In genomic region chr17:48830840-48831548, GRCh38 we compare ENCODE assay signal across 8 cellular contexts. TPM values are rescaled to one million over a fixed set of nuclear protein-coding genes. Genes with fewer than 3 reads are reported as not detected.
A peak's percentile ranks its signal among the peaks of the same experiment; 100 is the strongest.
DNase-seq lines count a peak whose midpoint lies in the region; ATAC-seq and TF ChIP-seq lines count a peak whose summit lies in the region.

Gene CALCOCO2, plus strand, starts transcription at chr17:48831035. Its CDS starts 10,673 bp downstream, at chr17:48841708.

- no peaks in the 10 kb centered on the region for H3K27me3 Mint-ChIP-seq in activated B cell treated with CpG ODN at 0.5 μM for 24 hours

- H3K4me3 ChIP-seq in AG09309 (ENCODE audit: control insufficient read depth, low read depth, low read length): peak within 1 kb of the TSS; percentile 60
- peak within 1 kb of the TSS; percentile 78 to 98 for H3K4me3 ChIP-seq in cardiac fibroblast (replicated peaks in 1 of 2; ENCODE audit: low read depth in 2 of 2, low read length in 2 of 2)

- H3K4me1 Mint-ChIP-seq in activated B cell treated with CpG ODN at 0.5 μM for 24 hours: peaks cover 42% of the 10 kb centered on the region

- intact Hi-C loops in activated B cell treated with CpG ODN at 0.5 μM for 24 hours (cut with micrococcal nuclease): loop anchor here (1.0 to 10.0 kb wide), 4 partner anchors 10 to 384 kb away; partner anchors contain the start of genes ABI3, ATP5MC1, GNGT2 and TTLL6

- H3K27ac Mint-ChIP-seq in activated B cell treated with CpG ODN at 0.5 μM for 24 hours: peak within 1 kb of the TSS; percentile 99

- peak within 1 kb of the TSS; percentile 99 for H3K4me3 Mint-ChIP-seq in activated B cell treated with CpG ODN at 0.5 μM for 24 hours

- POLR2A ChIA-PET in activated B cell treated with CpG ODN at 0.5 μM for 24 hours (lab: Charles Lee): interaction anchor here (2.9 kb wide), 1 partner anchor 10 kb away, joined by 14 read pairs; no protein-coding TSS in a partner anchor

- TF ChIP-seq CTCF in AG09309 (IDR thresholded peaks at IDR 0.05; ENCODE audit: control insufficient read depth, insufficient read depth, low read depth, low read length, missing control alignments) (no peak), activated B cell treated with CpG ODN at 0.5 μM for 24 hours (IDR thresholded peaks at IDR 0.05) (no peak), cardiac fibroblast (IDR thresholded peaks at IDR 0.05; ENCODE audit: low read depth, low read length) (no peak)

- DNase-seq in AG09309 (ENCODE audit: low read depth): peak; percentile 61
- DNase-seq in NCI-H345 treated with DMSO at 0.1 percent for 48 hours (lab: John Stamatoyannopoulos, UW; ENCODE audit: unreplicated experiment): peak; percentile 83
- peak; percentile 82 for DNase-seq in activated B cell treated with CpG ODN at 0.5 μM for 24 hours
- peak; percentile 93 for DNase-seq in cardiac fibroblast (ENCODE audit: low read depth in 2 of 2)
- peak; percentile 91 for DNase-seq in inferior parietal cortex (ENCODE audit: extremely low spot score)
- peak; percentile 63 to 81 for DNase-seq in stimulated activated CD4-positive, alpha-beta T cell treated with anti-CD3 and anti-CD28 coated beads, Interleukin-12 subunit alpha, Interleukin-12 subunit beta, amount 100 ng/mL, for 24 hours (ENCODE audit: low read depth in 2 of 2)

- H3K36me3 Mint-ChIP-seq in activated B cell treated with CpG ODN at 0.5 μM for 24 hours (ENCODE audit: low read depth): peaks cover 5% of the 10 kb centered on the region

- peak; percentile 67 for TF ChIP-seq POLR2A in GM18951 (IDR thresholded peaks at IDR 0.05; ENCODE audit: extremely low read depth, insufficient read depth, insufficient read length)

- no peaks in the 10 kb centered on the region for H3K9me3 Mint-ChIP-seq in activated B cell treated with CpG ODN at 0.5 μM for 24 hours

- in situ Hi-C loops in GM18951 (cut with MboI; ENCODE audit: low sequenced_read_pairs, unreplicated experiment): no loop called here

- peak; percentile 66 for ATAC-seq in HG03196 (IDR thresholded peaks at IDR 0.05; ENCODE audit: unreplicated experiment)
- peak; percentile 96 for ATAC-seq in activated B cell treated with CpG ODN at 0.5 μM for 24 hours (ENCODE audit: low read depth)

- CTCF ChIA-PET in activated B cell treated with CpG ODN at 0.5 μM for 24 hours (lab: Charles Lee): interaction anchor here (1.2 to 2.1 kb wide), 2 partner anchors 17 to 48 kb away, joined by 3 to 8 read pairs; no protein-coding TSS in a partner anchor

RNA-seq across cellular contexts. Expression of gene CALCOCO2, which starts in this region (rescaled TPM):
- 115 TPM in 2 replicates for total RNA-seq in activated B cell treated with CpG ODN at 0.5 μM for 24 hours

Comparison
In these comparisons a context has a peak if more than half of its experiments do, and no peak if none do; other contexts are left out.
1. Peak in every context shown above with its lines: DNase-seq, ATAC-seq and H3K4me3 ChIP-seq.